10 cellular contexts compared by ENCODE assay signal in the genomic region with DNA sequence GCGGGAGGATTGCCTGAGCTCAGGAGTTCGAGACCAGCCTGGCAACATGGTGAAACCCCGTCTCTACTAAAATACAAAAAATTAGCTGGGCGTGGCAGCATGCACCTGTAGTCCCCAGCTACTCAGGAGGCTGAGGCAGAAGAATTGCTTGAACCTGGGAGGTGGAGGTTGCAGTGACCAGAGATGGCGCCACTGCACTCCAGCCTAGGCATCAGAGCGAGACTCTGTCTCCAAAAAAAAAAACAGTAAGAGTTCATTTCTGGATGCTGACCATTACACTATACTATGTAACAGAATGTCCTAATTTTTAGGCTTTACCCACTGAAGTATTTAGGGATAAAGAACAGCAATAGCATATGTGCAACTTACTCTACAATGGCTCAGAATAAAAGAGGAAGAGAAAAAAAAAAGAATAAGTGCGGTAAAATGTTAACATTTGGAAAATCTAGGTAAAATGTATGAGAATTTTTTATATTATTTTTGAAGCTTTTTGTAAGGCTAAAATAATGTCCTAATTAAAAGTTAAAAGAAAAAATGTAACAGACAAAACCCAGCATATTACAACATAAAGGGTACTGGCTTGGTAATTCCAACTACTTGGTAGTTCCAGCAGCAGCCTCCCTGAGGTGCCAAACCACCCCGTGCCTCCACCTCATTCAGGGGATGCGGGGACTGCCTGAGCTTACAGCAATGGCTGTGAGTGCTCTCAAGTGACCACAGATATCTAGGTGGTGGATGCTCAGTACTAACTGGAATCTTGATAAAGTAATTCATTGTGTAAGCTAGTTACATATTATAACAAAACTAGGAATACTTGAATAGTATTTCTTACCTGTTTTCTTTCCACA. TPM values are rescaled to one million over a fixed set of nuclear protein-coding genes. Genes with fewer than 3 reads are reported as not detected.
A peak's percentile ranks its signal among the peaks of the same experiment; 100 is the strongest.
DNase-seq lines count a peak whose midpoint lies in the region; ATAC-seq and TF ChIP-seq lines count a peak whose summit lies in the region.
"Had no signal": no experiment of that assay in that cellular context is flagged by ENCODE, and none has a peak within 500 bp of the region (broad histone marks: within the 10 kb centered on the region; RNA-seq: fewer than 3 reads in every experiment).

No MANE protein-coding gene starts in this region.

- H3K36me3 Mint-ChIP-seq in activated CD4-positive, alpha-beta T cell treated with anti-CD3 and anti-CD28 coated beads, Interleukin-2, amount 10 ng/mL, durations not matched to agents 7 days and 5 days (ENCODE audit: low read depth), result peaks cover 35% of the 10 kb centered on the region

- no peak overlapping the region for H3K4me3 ChIP-seq in AG04450 (ENCODE audit: low read depth, low read length)
- H3K4me3 ChIP-seq in foreskin fibroblast (ENCODE audit: low read depth in 1 of 2, low read length in 2 of 2), result no peak overlapping the region

- no peak overlapping the region for H3K27ac ChIP-seq in AG04450 (ENCODE audit: low read depth, low read length)

- DNase-seq in AG04450 (ENCODE audit: low read depth, low spot score) (no peak), GM13977 (ENCODE audit: low spot score) (no peak), foreskin fibroblast (no peak), retina (no peak), DMS 273 treated with DMSO at 0.1 percent for 48 hours (lab: John Stamatoyannopoulos, UW) (no peak), Ammon's horn (ENCODE audit: low spot score) (no peak)
- DNase-seq in activated CD4-positive, alpha-beta T cell treated with anti-CD3 and anti-CD28 coated beads, Interleukin-2, amount 10 ng/mL, durations not matched to agents 7 days and 5 days, result peak; percentile 34
- DNase-seq: IMR-90, naive B cell had no signal

- no peak for ATAC-seq in GM18498 (IDR thresholded peaks at IDR 0.05; ENCODE audit: unreplicated experiment)

- no peak overlapping the region for H3K27ac Mint-ChIP-seq in activated CD4-positive, alpha-beta T cell treated with anti-CD3 and anti-CD28 coated beads, Interleukin-2, amount 10 ng/mL, durations not matched to agents 7 days and 5 days

- peak; percentile 29 for TF ChIP-seq CTCF in AG04450 (IDR thresholded peaks at IDR 0.05; ENCODE audit: low read depth, low read length)
- TF ChIP-seq CTCF in GM13977 (IDR thresholded peaks at IDR 0.05; ENCODE audit: extremely low read depth, insufficient read depth, missing control alignments), result peak; percentile 32
- peak; percentile 21 for TF ChIP-seq CTCF in foreskin fibroblast (IDR thresholded peaks at IDR 0.05; ENCODE audit: low read depth, low read length)

- H3K27me3 Mint-ChIP-seq in activated CD4-positive, alpha-beta T cell treated with anti-CD3 and anti-CD28 coated beads, Interleukin-2, amount 10 ng/mL, durations not matched to agents 7 days and 5 days, result no peaks in the 10 kb centered on the region
- H3K27me3 Mint-ChIP-seq: naive B cell had no signal

- H3K4me1 Mint-ChIP-seq in activated CD4-positive, alpha-beta T cell treated with anti-CD3 and anti-CD28 coated beads, Interleukin-2, amount 10 ng/mL, durations not matched to agents 7 days and 5 days, result peaks cover 2% of the 10 kb centered on the region

- no peaks in the 10 kb centered on the region for H3K27me3 ChIP-seq in AG04450 (ENCODE audit: control insufficient read depth, insufficient read depth, low read length)

- POLR2A ChIA-PET in AG04450 (lab: Yijun Ruan, JAX), result no interaction called here
- POLR2A ChIA-PET in activated CD4-positive, alpha-beta T cell treated with anti-CD3 and anti-CD28 coated beads, Interleukin-2, amount 10 ng/mL, durations not matched to agents 7 days and 5 days (lab: Charles Lee), result no interaction called here

- H3K9me3 Mint-ChIP-seq in activated CD4-positive, alpha-beta T cell treated with anti-CD3 and anti-CD28 coated beads, Interleukin-2, amount 10 ng/mL, durations not matched to agents 7 days and 5 days, result no peaks in the 10 kb centered on the region
- H3K9me3 Mint-ChIP-seq: naive B cell had no signal

- in situ Hi-C loops in GM13977 (cut with MboI; ENCODE audit: low pct_unique_long_range_greater_than_20kb, low sequenced_read_pairs, unreplicated experiment), result no loop called here

- no peak overlapping the region for H3K4me3 Mint-ChIP-seq in activated CD4-positive, alpha-beta T cell treated with anti-CD3 and anti-CD28 coated beads, Interleukin-2, amount 10 ng/mL, durations not matched to agents 7 days and 5 days
- H3K4me3 Mint-ChIP-seq: naive B cell had no signal

- H3K9me3 ChIP-seq in AG04450 (ENCODE audit: control insufficient read depth, insufficient read depth, low read length), result no peaks in the 10 kb centered on the region

- CTCF ChIA-PET in AG04450 (lab: Charles Lee), result interaction anchor here (0.6 to 1.4 kb wide), 2 partner anchors 10 to 841 kb away, joined by 8 to 13 read pairs; no protein-coding TSS in a partner anchor
- CTCF ChIA-PET in activated CD4-positive, alpha-beta T cell treated with anti-CD3 and anti-CD28 coated beads, Interleukin-2, amount 10 ng/mL, durations not matched to agents 7 days and 5 days (lab: Charles Lee), result interaction anchor here (1.0 to 2.2 kb wide), 4 partner anchors 11 to 128 kb away, joined by 3 to 8 read pairs (median 5); a partner anchor contains a TSS

RNA-seq across cellular contexts. Expression of a gene that starts 10.9 kb away (rescaled TPM):
- 79.3 and 91.2 TPM in 2 replicates for polyA plus RNA-seq in AG04450 (2011; rRNA removed)
- polyA minus RNA-seq in AG04450 (2011; rRNA and poly(A)+ RNA removed), result 46.7 and 54.6 TPM in 2 replicates
- 100 to 1,000 TPM; 100 TPM for total RNA-seq in activated CD4-positive, alpha-beta T cell treated with anti-CD3 and anti-CD28 coated beads, Interleukin-2, amount 10 ng/mL, durations not matched to agents 7 days and 5 days

RNA-seq across cellular contexts. Expression of a gene that starts 33.0 kb away (rescaled TPM):
- polyA plus RNA-seq in AG04450 (2011; rRNA removed), result 0.22 and 0.36 TPM in 2 replicates
- 0.37 TPM in 1 of 2 replicates, not detected in the other for polyA minus RNA-seq in AG04450 (2011; rRNA and poly(A)+ RNA removed)
- 1 to 10 TPM; 5.5 to 7.6 TPM for total RNA-seq in activated CD4-positive, alpha-beta T cell treated with anti-CD3 and anti-CD28 coated beads, Interleukin-2, amount 10 ng/mL, durations not matched to agents 7 days and 5 days

RNA-seq across cellular contexts. Expression of a gene that starts 33.2 kb away (rescaled TPM):
- polyA plus RNA-seq in AG04450 (2011; rRNA removed), result 13.7 and 17.8 TPM in 2 replicates
- 34.7 and 42.2 TPM in 2 replicates for polyA minus RNA-seq in AG04450 (2011; rRNA and poly(A)+ RNA removed)
- total RNA-seq in activated CD4-positive, alpha-beta T cell treated with anti-CD3 and anti-CD28 coated beads, Interleukin-2, amount 10 ng/mL, durations not matched to agents 7 days and 5 days, result 10 to 100 TPM; 39.4 to 48.0 TPM
